ENCODE assay signal across 2 cellular contexts in genomic region chr10:75029420-75029819, GRCh38.
TF ChIP-seq lines count a peak whose summit lies in the region.

No MANE protein-coding gene starts in this region.

TF ChIP-seq in IMR-90, 13 proteins besides CTCF, POLR2A, EP300 and RAD21 (continued from another document):
- TF ChIP-seq ELK1 (IDR thresholded peaks at IDR 0.05; ENCODE audit: borderline replicate concordance, low read depth, low read length) (no peak), SMC3 (IDR thresholded peaks at IDR 0.05; ENCODE audit: low read depth, low read length) (no peak), MAFK (IDR thresholded peaks at IDR 0.05; ENCODE audit: low read depth, low read length) (no peak), RCOR1 (IDR thresholded peaks at IDR 0.05; ENCODE audit: insufficient replicate concordance, low read length) (no peak), BHLHE40 (IDR thresholded peaks at IDR 0.05; ENCODE audit: low read depth, low read length) (no peak), CHD1 (IDR thresholded peaks at IDR 0.05; ENCODE audit: low read depth, low read length) (no peak), FOS (IDR thresholded peaks at IDR 0.05; ENCODE audit: low read depth, low read length) (no peak), USF2 (IDR thresholded peaks at IDR 0.05; ENCODE audit: low read depth, low read length) (no peak)

TF ChIP-seq in HEK293T, 16 proteins besides CTCF, POLR2A, EP300 and RAD21 (continued from another document):
- no peak for TF ChIP-seq LEF1 (IDR thresholded peaks at IDR 0.05; ENCODE audit: borderline replicate concordance)
- no peak for TF ChIP-seq SP1 (IDR thresholded peaks at IDR 0.05)
- no peak for TF ChIP-seq FOXM1 (IDR thresholded peaks at IDR 0.05; ENCODE audit: borderline replicate concordance)
- TF ChIP-seq ZNF384 (IDR thresholded peaks at IDR 0.05), result no peak
- TF ChIP-seq CTBP1 (IDR thresholded peaks at IDR 0.05; ENCODE audit: borderline replicate concordance), result no peak
